2 cellular contexts compared by ENCODE assay signal in genomic region chr9:132169672-132170392, GRCh38.
TF ChIP-seq lines count a peak whose summit lies in the region.

No MANE protein-coding gene starts in this region.

TF ChIP-seq in A549, 52 proteins besides CTCF, POLR2A, EP300 and RAD21 (continued from another document):
- TF ChIP-seq, protein P1, sequence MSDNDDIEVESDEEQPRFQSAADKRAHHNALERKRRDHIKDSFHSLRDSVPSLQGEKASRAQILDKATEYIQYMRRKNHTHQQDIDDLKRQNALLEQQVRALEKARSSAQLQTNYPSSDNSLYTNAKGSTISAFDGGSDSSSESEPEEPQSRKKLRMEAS (IDR thresholded peaks at IDR 0.05), result 0 out of 2 replicates have a peak, but pooled peaks have one; percentile 22
- no peak for TF ChIP-seq MAZ (IDR thresholded peaks at IDR 0.05; ENCODE audit: borderline replicate concordance, low read depth, low read length)

TF ChIP-seq in H1, 55 proteins besides CTCF, POLR2A, EP300 and RAD21 (continued from another document):
- TF ChIP-seq, protein P1 (IDR thresholded peaks at IDR 0.05), result peak; percentile 76
- TF ChIP-seq CREB1 (IDR thresholded peaks at IDR 0.05) (peak; percentile 44), RNF2 (IDR thresholded peaks at IDR 0.05; ENCODE audit: borderline replicate concordance, low read depth, low read length, missing control alignments, poor library complexity, severe bottlenecking) (no peak), YY1 (IDR thresholded peaks at IDR 0.05; ENCODE audit: low read depth, low read length) (peak; percentile 82), TBP (IDR thresholded peaks at IDR 0.05; ENCODE audit: low read depth, low read length) (peak; percentile 26; the same call in 1 of the 2 replicates), E2F6 (IDR thresholded peaks at IDR 0.05) (0 out of 2 replicates have a peak, but pooled peaks have one; percentile 48), CBX5 (IDR thresholded peaks at IDR 0.05; ENCODE audit: low read depth, low read length) (no peak), BRCA1 (IDR thresholded peaks at IDR 0.05; ENCODE audit: low read depth, low read length) (no peak)
